23 cellular contexts compared by ENCODE assay signal in the genomic region with DNA sequence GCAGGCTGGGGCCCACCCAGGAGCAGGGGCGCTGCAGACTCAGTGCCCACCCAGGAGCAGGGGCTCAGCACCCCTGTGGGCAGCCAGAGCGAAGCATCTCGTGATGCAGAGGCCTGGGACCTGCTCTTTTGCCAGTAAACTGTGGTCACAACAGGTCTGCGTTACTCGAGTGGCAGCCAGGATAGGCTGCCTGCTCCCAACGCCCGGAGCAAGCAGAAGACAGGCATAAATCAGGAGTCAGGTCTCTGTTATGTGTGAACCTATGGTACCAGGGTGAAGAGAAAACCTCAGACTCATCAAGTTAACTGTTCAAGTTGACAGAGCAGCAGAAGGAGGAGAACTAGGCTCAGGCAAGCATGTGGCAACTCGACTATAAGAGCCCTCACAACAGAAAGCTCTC.
"Had no signal": no experiment of that assay in that cellular context is flagged by ENCODE, and none has a peak within 500 bp of the region (broad histone marks: within the 10 kb centered on the region; RNA-seq: fewer than 3 reads in every experiment).

No MANE protein-coding gene starts in this region.

- H3K27me3 ChIP-seq: brain microvascular endothelial cell, cardiac muscle cell, Peyer's patch, SJCRH30 had no signal

- ATAC-seq: activated CD4-positive, CD25-positive, alpha-beta regulatory T cell treated with anti-CD3 and anti-CD28 coated beads, Interleukin-2, amount 50 U/mL, for 24 hours; activated T-cell treated with anti-CD3 and anti-CD28 coated beads, Interleukin-2, amount 50 U/mL, for 4 hours; HepG2 had no signal

- H3K9me3 Mint-ChIP-seq: activated CD4-positive, alpha-beta memory T cell treated with anti-CD3 and anti-CD28 coated beads, Interleukin-2, amount 10 ng/mL, durations not matched to agents 7 days and 5 days; activated naive CD4-positive, alpha-beta T cell treated with anti-CD3 and anti-CD28 coated beads, Interleukin-2, amount 10 ng/mL, durations not matched to agents 7 days and 5 days; activated naive CD8-positive, alpha-beta T cell treated with anti-CD3 and anti-CD28 coated beads for 36 hours; activated T-cell treated with anti-CD3 and anti-CD28 coated beads, Interleukin-2, amount 50 U/mL, for 4 hours had no signal

- H3K4me1 Mint-ChIP-seq: activated CD4-positive, alpha-beta memory T cell treated with anti-CD3 and anti-CD28 coated beads, Interleukin-2, amount 10 ng/mL, durations not matched to agents 7 days and 5 days; activated naive CD4-positive, alpha-beta T cell treated with anti-CD3 and anti-CD28 coated beads, Interleukin-2, amount 10 ng/mL, durations not matched to agents 7 days and 5 days; activated naive CD8-positive, alpha-beta T cell treated with anti-CD3 and anti-CD28 coated beads for 36 hours had no signal

- DNase-seq: activated CD4-positive, alpha-beta memory T cell treated with anti-CD3 and anti-CD28 coated beads, Interleukin-2, amount 10 ng/mL, durations not matched to agents 7 days and 5 days; activated CD4-positive, alpha-beta T cell treated with anti-CD3 and anti-CD28 coated beads, Interleukin-2, amount 50 U/mL, for 1 hour; activated CD8-positive, alpha-beta memory T cell treated with anti-CD3 and anti-CD28 coated beads, Interleukin-2, amount 50 U/mL, for 48 hours; activated effector memory CD4-positive, alpha-beta T cell treated with anti-CD3 and anti-CD28 coated beads, Interleukin-2, amount 50 U/mL, for 16 hours; activated naive CD4-positive, alpha-beta T cell treated with anti-CD3 and anti-CD28 coated beads, Interleukin-2, amount 10 ng/mL, durations not matched to agents 7 days and 5 days; activated naive CD8-positive, alpha-beta T cell treated with anti-CD3 and anti-CD28 coated beads for 36 hours; activated T-cell treated with anti-CD3 and anti-CD28 coated beads, Interleukin-2, amount 50 U/mL, for 4 hours; brain microvascular endothelial cell; NCI-H1092 treated with DMSO at 0.1 percent for 48 hours; NCI-H1436 treated with DMSO at 0.1 percent for 48 hours; NCI-H187; NCI-H2081 treated with DMSO at 0.1 percent for 48 hours; NCI-H446; NCI-H524; Peyer's patch; Right ventricle myocardium superior; SJCRH30; SK-N-SH had no signal

- H3K4me2 ChIP-seq: KMS-11, SK-N-SH had no signal

- H3K4me3 Mint-ChIP-seq: activated CD4-positive, alpha-beta memory T cell treated with anti-CD3 and anti-CD28 coated beads, Interleukin-2, amount 10 ng/mL, durations not matched to agents 7 days and 5 days; activated naive CD4-positive, alpha-beta T cell treated with anti-CD3 and anti-CD28 coated beads, Interleukin-2, amount 10 ng/mL, durations not matched to agents 7 days and 5 days; activated naive CD8-positive, alpha-beta T cell treated with anti-CD3 and anti-CD28 coated beads for 36 hours; activated T-cell treated with anti-CD3 and anti-CD28 coated beads, Interleukin-2, amount 50 U/mL, for 4 hours had no signal

- H3K36me3 Mint-ChIP-seq: activated naive CD8-positive, alpha-beta T cell treated with anti-CD3 and anti-CD28 coated beads for 36 hours had no signal

- H3K27ac Mint-ChIP-seq: activated CD4-positive, alpha-beta memory T cell treated with anti-CD3 and anti-CD28 coated beads, Interleukin-2, amount 10 ng/mL, durations not matched to agents 7 days and 5 days; activated naive CD4-positive, alpha-beta T cell treated with anti-CD3 and anti-CD28 coated beads, Interleukin-2, amount 10 ng/mL, durations not matched to agents 7 days and 5 days; activated naive CD8-positive, alpha-beta T cell treated with anti-CD3 and anti-CD28 coated beads for 36 hours had no signal

- H3K9ac ChIP-seq: KMS-11, SK-N-SH had no signal

- H3K27me3 Mint-ChIP-seq: activated CD4-positive, alpha-beta memory T cell treated with anti-CD3 and anti-CD28 coated beads, Interleukin-2, amount 10 ng/mL, durations not matched to agents 7 days and 5 days; activated naive CD4-positive, alpha-beta T cell treated with anti-CD3 and anti-CD28 coated beads, Interleukin-2, amount 10 ng/mL, durations not matched to agents 7 days and 5 days; activated naive CD8-positive, alpha-beta T cell treated with anti-CD3 and anti-CD28 coated beads for 36 hours had no signal

- H3K27ac ChIP-seq: brain microvascular endothelial cell, cardiac muscle cell, KMS-11, Peyer's patch, RWPE1, SJCRH30 had no signal

- H3K4me3 ChIP-seq: cardiac muscle cell, Peyer's patch, SJCRH30 had no signal

- H3K4me1 ChIP-seq: SJCRH30 had no signal

- H3K9me3 ChIP-seq: Peyer's patch, SJCRH30, SK-N-SH had no signal
